Comparison of ENCODE assay signal across 11 cellular contexts in genomic region chr17:39194089-39194984, GRCh38. TPM values are rescaled to one million over a fixed set of nuclear protein-coding genes. Genes with fewer than 3 reads are reported as not detected.
DNase-seq lines count a peak whose midpoint lies in the region; ATAC-seq, FAIRE-seq and TF ChIP-seq lines count a peak whose summit lies in the region.
"Had no signal": no experiment of that assay in that cellular context is flagged by ENCODE, and none has a peak within 500 bp of the region (broad histone marks: within the 10 kb centered on the region; RNA-seq: fewer than 3 reads in every experiment).

No MANE protein-coding gene starts in this region.

- no peak for DNase-seq in activated naive CD8-positive, alpha-beta T cell treated with anti-CD3 and anti-CD28 coated beads, Interleukin-2, amount 10 ng/mL, durations not matched to agents 7 days and 5 days
- no peak for DNase-seq in activated naive CD8-positive, alpha-beta T cell treated with anti-CD3 and anti-CD28 coated beads, Interleukin-2, amount 50 U/mL, for 24 hours
- DNase-seq in bronchial epithelial cell (ENCODE audit: low read depth) (no peak), aorta (peak; percentile 84 to 95)
- no peak for DNase-seq in stimulated activated naive CD8-positive, alpha-beta T cell treated with anti-CD3 and anti-CD28 coated beads, Interleukin-15, amount 100 ng/mL, for 72 hours
- no peak for DNase-seq in activated CD4-positive, alpha-beta T cell treated with anti-CD3 and anti-CD28 coated beads, Interleukin-2, amount 10 ng/mL, durations not matched to agents 7 days and 5 days
- DNase-seq: SHP77 had no signal

- H3K36me3 Mint-ChIP-seq in activated naive CD8-positive, alpha-beta T cell treated with anti-CD3 and anti-CD28 coated beads, Interleukin-2, amount 10 ng/mL, durations not matched to agents 7 days and 5 days = peaks cover 11% of the 10 kb centered on the region
- H3K36me3 Mint-ChIP-seq in activated naive CD8-positive, alpha-beta T cell treated with anti-CD3 and anti-CD28 coated beads, Interleukin-2, amount 50 U/mL, for 24 hours (ENCODE audit: low read depth) = peaks cover 8% of the 10 kb centered on the region
- peaks cover 16% of the 10 kb centered on the region for H3K36me3 Mint-ChIP-seq in activated CD4-positive, alpha-beta T cell treated with anti-CD3 and anti-CD28 coated beads, Interleukin-2, amount 10 ng/mL, durations not matched to agents 7 days and 5 days (ENCODE audit: low read depth)
- H3K36me3 Mint-ChIP-seq: memory B cell had no signal

- no peak for ATAC-seq in activated naive CD8-positive, alpha-beta T cell treated with anti-CD3 and anti-CD28 coated beads, Interleukin-2, amount 10 ng/mL, durations not matched to agents 7 days and 5 days (ENCODE audit: low read depth)
- no peak for ATAC-seq in activated naive CD8-positive, alpha-beta T cell treated with anti-CD3 and anti-CD28 coated beads, Interleukin-2, amount 50 U/mL, for 24 hours
- ATAC-seq in aorta (ENCODE audit: low FRiP score) = peak; percentile 58
- no peak for ATAC-seq in stimulated activated naive CD8-positive, alpha-beta T cell treated with anti-CD3 and anti-CD28 coated beads, Interleukin-15, amount 100 ng/mL, for 72 hours
- ATAC-seq in HG02763 (IDR thresholded peaks at IDR 0.05; ENCODE audit: unreplicated experiment) = no peak

- no peaks in the 10 kb centered on the region for H3K27me3 ChIP-seq in bronchial epithelial cell (ENCODE audit: control insufficient read depth, insufficient read depth, low read length)
- no peaks in the 10 kb centered on the region for H3K27me3 ChIP-seq in layer of hippocampus (ENCODE audit: control insufficient read depth, insufficient read depth, low read length)
- H3K27me3 ChIP-seq in aorta (ENCODE audit: control insufficient read depth in 1 of 2, insufficient read depth in 2 of 2, low read length in 1 of 2) = no peaks in the 10 kb centered on the region

- peaks cover 38% of the 10 kb centered on the region for H3K4me1 Mint-ChIP-seq in activated naive CD8-positive, alpha-beta T cell treated with anti-CD3 and anti-CD28 coated beads, Interleukin-2, amount 10 ng/mL, durations not matched to agents 7 days and 5 days
- peaks cover 24% of the 10 kb centered on the region for H3K4me1 Mint-ChIP-seq in activated naive CD8-positive, alpha-beta T cell treated with anti-CD3 and anti-CD28 coated beads, Interleukin-2, amount 50 U/mL, for 24 hours
- peaks cover 50% of the 10 kb centered on the region for H3K4me1 Mint-ChIP-seq in stimulated activated naive CD8-positive, alpha-beta T cell treated with anti-CD3 and anti-CD28 coated beads, Interleukin-15, amount 100 ng/mL, for 72 hours
- peaks cover 48% of the 10 kb centered on the region for H3K4me1 Mint-ChIP-seq in activated CD4-positive, alpha-beta T cell treated with anti-CD3 and anti-CD28 coated beads, Interleukin-2, amount 10 ng/mL, durations not matched to agents 7 days and 5 days

- POLR2A ChIA-PET in activated naive CD8-positive, alpha-beta T cell treated with anti-CD3 and anti-CD28 coated beads, Interleukin-2, amount 10 ng/mL, durations not matched to agents 7 days and 5 days (lab: Charles Lee) = interaction anchor here (0.8 kb wide), 1 partner anchor 12 kb away, joined by 3 read pairs; no protein-coding TSS in a partner anchor
- POLR2A ChIA-PET in activated CD4-positive, alpha-beta T cell treated with anti-CD3 and anti-CD28 coated beads, Interleukin-2, amount 10 ng/mL, durations not matched to agents 7 days and 5 days (lab: Charles Lee) = interaction anchor here (0.5 kb wide), 1 partner anchor 174 kb away, joined by 3 read pairs; no protein-coding TSS in a partner anchor

- CTCF ChIA-PET in activated CD4-positive, alpha-beta T cell treated with anti-CD3 and anti-CD28 coated beads, Interleukin-2, amount 10 ng/mL, durations not matched to agents 7 days and 5 days (lab: Charles Lee) = interaction anchor here (1.0 to 3.2 kb wide), 3 partner anchors 12 to 30 kb away, joined by 3 to 8 read pairs (median 3); no protein-coding TSS in a partner anchor

- H3K27ac ChIP-seq in layer of hippocampus (ENCODE audit: low read depth, low read length) (peak overlapping the region; percentile 73), aorta (ENCODE audit: low read depth in 1 of 2, low read length in 2 of 2) (peak overlapping the region in 1 of 2 donors; percentile 81)

- 23 to 25% methylated on average over 20 of the region's 20 CpGs for WGBS in aorta, 2 donors

- intact Hi-C loops in aorta (cut with DNase I) = no loop called here

- TF ChIP-seq CTCF in bronchial epithelial cell (IDR thresholded peaks at IDR 0.05; ENCODE audit: insufficient read depth, low read length, severe bottlenecking) = peak; percentile 23

- H3K9me3 ChIP-seq in aorta (ENCODE audit: control insufficient read depth, low read length) = no peaks in the 10 kb centered on the region

- H3K4me3 ChIP-seq in bronchial epithelial cell (ENCODE audit: low read depth, low read length) (no peak overlapping the region), aorta (ENCODE audit: low read length in 2 of 2) (no peak overlapping the region)

- H3K4me3 Mint-ChIP-seq in activated naive CD8-positive, alpha-beta T cell treated with anti-CD3 and anti-CD28 coated beads, Interleukin-2, amount 10 ng/mL, durations not matched to agents 7 days and 5 days = no peak overlapping the region
- H3K4me3 Mint-ChIP-seq in activated naive CD8-positive, alpha-beta T cell treated with anti-CD3 and anti-CD28 coated beads, Interleukin-2, amount 50 U/mL, for 24 hours = no peak overlapping the region
- no peak overlapping the region for H3K4me3 Mint-ChIP-seq in stimulated activated naive CD8-positive, alpha-beta T cell treated with anti-CD3 and anti-CD28 coated beads, Interleukin-15, amount 100 ng/mL, for 72 hours
- H3K4me3 Mint-ChIP-seq in activated CD4-positive, alpha-beta T cell treated with anti-CD3 and anti-CD28 coated beads, Interleukin-2, amount 10 ng/mL, durations not matched to agents 7 days and 5 days = no peak overlapping the region
- H3K4me3 Mint-ChIP-seq: memory B cell had no signal

- H3K36me3 ChIP-seq in bronchial epithelial cell (ENCODE audit: control insufficient read depth, insufficient read depth, low read length) = peaks cover 12% of the 10 kb centered on the region
- H3K36me3 ChIP-seq in aorta (ENCODE audit: control insufficient read depth in 1 of 2, insufficient read depth in 2 of 2, low read length in 1 of 2) = no peaks in the 10 kb centered on the region

- FAIRE-seq in bronchial epithelial cell (lab: Jason Lieb, UNC) = no peak
- FAIRE-seq: G401.6 had no signal

- peak overlapping the region; percentile 76 for H3K27ac Mint-ChIP-seq in activated naive CD8-positive, alpha-beta T cell treated with anti-CD3 and anti-CD28 coated beads, Interleukin-2, amount 10 ng/mL, durations not matched to agents 7 days and 5 days
- H3K27ac Mint-ChIP-seq in activated naive CD8-positive, alpha-beta T cell treated with anti-CD3 and anti-CD28 coated beads, Interleukin-2, amount 50 U/mL, for 24 hours = no peak overlapping the region
- no peak overlapping the region for H3K27ac Mint-ChIP-seq in stimulated activated naive CD8-positive, alpha-beta T cell treated with anti-CD3 and anti-CD28 coated beads, Interleukin-15, amount 100 ng/mL, for 72 hours
- H3K27ac Mint-ChIP-seq in activated CD4-positive, alpha-beta T cell treated with anti-CD3 and anti-CD28 coated beads, Interleukin-2, amount 10 ng/mL, durations not matched to agents 7 days and 5 days = no peak overlapping the region
- H3K27ac Mint-ChIP-seq: memory B cell had no signal

- peaks cover 0 to 1% of the 10 kb centered on the region in 2 donors for H3K4me1 ChIP-seq in aorta (ENCODE audit: control insufficient read depth in 1 of 2, insufficient read depth in 2 of 2, low read length in 2 of 2)

- H3K27me3 Mint-ChIP-seq in activated naive CD8-positive, alpha-beta T cell treated with anti-CD3 and anti-CD28 coated beads, Interleukin-2, amount 10 ng/mL, durations not matched to agents 7 days and 5 days = no peaks in the 10 kb centered on the region
- no peaks in the 10 kb centered on the region for H3K27me3 Mint-ChIP-seq in activated naive CD8-positive, alpha-beta T cell treated with anti-CD3 and anti-CD28 coated beads, Interleukin-2, amount 50 U/mL, for 24 hours
- H3K27me3 Mint-ChIP-seq in stimulated activated naive CD8-positive, alpha-beta T cell treated with anti-CD3 and anti-CD28 coated beads, Interleukin-15, amount 100 ng/mL, for 72 hours = no peaks in the 10 kb centered on the region
- H3K27me3 Mint-ChIP-seq in activated CD4-positive, alpha-beta T cell treated with anti-CD3 and anti-CD28 coated beads, Interleukin-2, amount 10 ng/mL, durations not matched to agents 7 days and 5 days = no peaks in the 10 kb centered on the region
- H3K27me3 Mint-ChIP-seq: memory B cell had no signal

- no peaks in the 10 kb centered on the region for H3K9me3 Mint-ChIP-seq in activated naive CD8-positive, alpha-beta T cell treated with anti-CD3 and anti-CD28 coated beads, Interleukin-2, amount 10 ng/mL, durations not matched to agents 7 days and 5 days
- H3K9me3 Mint-ChIP-seq in activated naive CD8-positive, alpha-beta T cell treated with anti-CD3 and anti-CD28 coated beads, Interleukin-2, amount 50 U/mL, for 24 hours = no peaks in the 10 kb centered on the region
- H3K9me3 Mint-ChIP-seq in stimulated activated naive CD8-positive, alpha-beta T cell treated with anti-CD3 and anti-CD28 coated beads, Interleukin-15, amount 100 ng/mL, for 72 hours = no peaks in the 10 kb centered on the region
- no peaks in the 10 kb centered on the region for H3K9me3 Mint-ChIP-seq in activated CD4-positive, alpha-beta T cell treated with anti-CD3 and anti-CD28 coated beads, Interleukin-2, amount 10 ng/mL, durations not matched to agents 7 days and 5 days
- H3K9me3 Mint-ChIP-seq: memory B cell had no signal

RNA-seq across cellular contexts. Expression of gene CACNB1, which starts 3.1 kb away (rescaled TPM):
- total RNA-seq in activated naive CD8-positive, alpha-beta T cell treated with anti-CD3 and anti-CD28 coated beads, Interleukin-2, amount 10 ng/mL, durations not matched to agents 7 days and 5 days = 10 to 100 TPM; 25.9 to 27.2 TPM
- 4.7 and 4.9 TPM in 2 replicates for total RNA-seq in bronchial epithelial cell
- total RNA-seq in aorta = 10 to 100 TPM; 29.6 to 31.6 TPM
- polyA plus RNA-seq in aorta = 10 to 100 TPM in 1 of 2 donors, 1 to 10 TPM in 1; 1.9 to 50.6 TPM
- 10 to 100 TPM; 14.8 to 18.3 TPM for total RNA-seq in activated CD4-positive, alpha-beta T cell treated with anti-CD3 and anti-CD28 coated beads, Interleukin-2, amount 10 ng/mL, durations not matched to agents 7 days and 5 days

RNA-seq across cellular contexts. Expression of gene RPL19, which starts 5.7 kb away (rescaled TPM):
- 1,000 to 10,000 TPM; 2,120 to 2,134 TPM for total RNA-seq in activated naive CD8-positive, alpha-beta T cell treated with anti-CD3 and anti-CD28 coated beads, Interleukin-2, amount 10 ng/mL, durations not matched to agents 7 days and 5 days
- total RNA-seq in bronchial epithelial cell (2,288 and 3,067 TPM in 2 replicates), aorta (1,000 to 10,000 TPM; 1,206 to 1,264 TPM)
- 1,000 to 10,000 TPM; 2,950 to 3,759 TPM for polyA plus RNA-seq in aorta
- 1,000 to 10,000 TPM; 1,832 to 1,924 TPM for total RNA-seq in activated CD4-positive, alpha-beta T cell treated with anti-CD3 and anti-CD28 coated beads, Interleukin-2, amount 10 ng/mL, durations not matched to agents 7 days and 5 days

RNA-seq across cellular contexts. Expression of gene ARL5C, which starts 28.4 kb away (rescaled TPM):
- total RNA-seq in activated naive CD8-positive, alpha-beta T cell treated with anti-CD3 and anti-CD28 coated beads, Interleukin-2, amount 10 ng/mL, durations not matched to agents 7 days and 5 days = under 1 TPM in 1 of 2 experiments, not detected in 1; 0.11 TPM
- total RNA-seq in bronchial epithelial cell (not detected in 2 replicates), aorta (under 1 TPM in 1 of 2 donors, not detected in 1; 0.54 TPM)
- polyA plus RNA-seq in aorta = not detected
- under 1 TPM in 1 of 2 experiments, not detected in 1; 0.15 TPM for total RNA-seq in activated CD4-positive, alpha-beta T cell treated with anti-CD3 and anti-CD28 coated beads, Interleukin-2, amount 10 ng/mL, durations not matched to agents 7 days and 5 days

RNA-seq across cellular contexts. Expression of gene STAC2, which starts 31.4 kb away (rescaled TPM):
- total RNA-seq in activated naive CD8-positive, alpha-beta T cell treated with anti-CD3 and anti-CD28 coated beads, Interleukin-2, amount 10 ng/mL, durations not matched to agents 7 days and 5 days = not detected
- total RNA-seq in bronchial epithelial cell = not detected in 2 replicates
- 10 to 100 TPM; 29.2 to 53.3 TPM for total RNA-seq in aorta
- 1 to 10 TPM; 2.0 to 4.7 TPM for polyA plus RNA-seq in aorta
- not detected for total RNA-seq in activated CD4-positive, alpha-beta T cell treated with anti-CD3 and anti-CD28 coated beads, Interleukin-2, amount 10 ng/mL, durations not matched to agents 7 days and 5 days

RNA-seq across cellular contexts. Expression of gene PLXDC1, which starts 42.9 kb away (rescaled TPM):
- 10 to 100 TPM in 1 of 2 experiments, 1 to 10 TPM in 1; 9.6 to 17.9 TPM for total RNA-seq in activated naive CD8-positive, alpha-beta T cell treated with anti-CD3 and anti-CD28 coated beads, Interleukin-2, amount 10 ng/mL, durations not matched to agents 7 days and 5 days
- under 0.01 TPM in 2 replicates for total RNA-seq in bronchial epithelial cell
- 10 to 100 TPM in 1 of 2 donors, 1 to 10 TPM in 1; 7.2 to 39.1 TPM for total RNA-seq in aorta
- 1 to 10 TPM; 1.7 to 2.5 TPM for polyA plus RNA-seq in aorta
- 1 to 10 TPM; 6.0 to 6.3 TPM for total RNA-seq in activated CD4-positive, alpha-beta T cell treated with anti-CD3 and anti-CD28 coated beads, Interleukin-2, amount 10 ng/mL, durations not matched to agents 7 days and 5 days

Comparison
In these comparisons a context has a peak if more than half of its experiments do, and no peak if none do; other contexts are left out.
1. DNase-seq: peak in aorta (2 of 2); none in activated naive CD8-positive, alpha-beta T cell treated with anti-CD3 and anti-CD28 coated beads, Interleukin-2, amount 10 ng/mL, durations not matched to agents 7 days and 5 days (single experiment), activated naive CD8-positive, alpha-beta T cell treated with anti-CD3 and anti-CD28 coated beads, Interleukin-2, amount 50 U/mL, for 24 hours (single experiment), bronchial epithelial cell (single experiment), stimulated activated naive CD8-positive, alpha-beta T cell treated with anti-CD3 and anti-CD28 coated beads, Interleukin-15, amount 100 ng/mL, for 72 hours (0 of 2) and activated CD4-positive, alpha-beta T cell treated with anti-CD3 and anti-CD28 coated beads, Interleukin-2, amount 10 ng/mL, durations not matched to agents 7 days and 5 days (single experiment).